In the genomic region with DNA sequence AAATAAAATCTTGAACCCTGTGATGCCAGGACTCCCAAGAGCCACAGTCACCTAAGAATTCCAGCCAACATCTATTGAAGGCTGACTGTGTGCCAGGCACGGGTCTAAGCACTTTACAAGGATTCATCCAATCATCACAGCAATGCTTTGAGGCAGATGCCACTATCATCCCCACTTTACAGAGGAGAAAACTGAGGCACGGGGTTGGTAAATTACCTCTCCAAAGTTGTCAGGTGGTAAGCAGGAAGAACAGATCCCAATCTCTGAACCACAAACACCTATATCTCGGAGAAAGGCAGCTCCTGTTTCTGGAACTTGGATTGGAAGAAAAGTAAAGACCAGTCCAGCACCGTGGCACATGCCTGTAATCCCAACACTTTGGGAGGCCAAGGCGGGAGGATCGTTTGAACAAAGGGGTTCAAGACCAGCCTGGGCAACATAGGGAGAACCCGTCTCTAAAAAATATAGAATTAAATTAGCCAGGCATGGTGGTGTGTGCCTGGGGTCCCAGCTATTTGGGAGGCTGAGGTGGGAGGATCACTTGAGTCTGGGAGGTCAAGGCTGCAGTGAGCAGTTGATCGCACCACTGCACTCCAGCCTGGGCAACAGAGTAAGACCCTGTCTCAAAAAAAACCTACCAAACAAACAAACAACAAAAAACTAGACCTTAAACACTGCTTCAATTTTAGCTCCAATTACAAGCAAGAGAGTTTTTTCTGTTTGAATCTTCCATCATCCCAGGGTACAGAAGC, we compare ENCODE assay signal across 17 cellular contexts.
DNase-seq lines count a peak whose midpoint lies in the region; ATAC-seq, FAIRE-seq and TF ChIP-seq lines count a peak whose summit lies in the region.
"Had no signal": no experiment of that assay in that cellular context is flagged by ENCODE, and none has a peak within 500 bp of the region (broad histone marks: within the 10 kb centered on the region; RNA-seq: fewer than 3 reads in every experiment).

No MANE protein-coding gene starts in this region.

- H3K4me3 ChIP-seq in HepG2 (replicated peaks in 1 of 3; ENCODE audit: insufficient read depth in 1 of 3, low read depth in 2 of 3, low read length in 3 of 3) = no peak overlapping the region
- no peak overlapping the region for H3K4me3 ChIP-seq in right lobe of liver
- no peak overlapping the region for H3K4me3 ChIP-seq in brain microvascular endothelial cell (ENCODE audit: low read depth, low read length)
- no peak overlapping the region for H3K4me3 ChIP-seq in osteoblast (ENCODE audit: insufficient read depth, low read length)

- WGBS in HepG2 (ENCODE audit: low lambda C conversion rate) = 64% methylated on average over 8 of the region's 8 CpGs
- 76% methylated on average over 4 of the region's 8 CpGs for WGBS in right lobe of liver (ENCODE audit: insufficient coverage, low coverage, low lambda C conversion rate, missing lambda C conversion rate)

- H3K27me3 ChIP-seq in HepG2 (ENCODE audit: control insufficient read depth in 1 of 2, insufficient read depth in 2 of 2, low read length in 2 of 2) (0 out of 5 replicates have a peak, but pooled peaks cover 0 to 1% of the 10 kb centered on the region in 2 experiments), right lobe of liver (no peaks in the 10 kb centered on the region), brain microvascular endothelial cell (replicated peaks) (no peaks in the 10 kb centered on the region), osteoblast (ENCODE audit: insufficient read depth, low read length) (no peaks in the 10 kb centered on the region)

- in situ Hi-C loops in HepG2 (cut with HindIII; ENCODE audit: extremely low pct_ligation_motif_present, low pct_unique_long_range_greater_than_20kb) = no loop called here
- in situ Hi-C loops in brain microvascular endothelial cell (cut with HindIII; ENCODE audit: low pct_ligation_motif_present, low sequenced_read_pairs) = no loop called here

- CTCF ChIA-PET in HepG2 (lab: Yijun Ruan, JAX; ENCODE audit: low intra/inter-chr PET ratio, low total read pairs) = no interaction called here

- DNase-seq in HepG2 (ENCODE audit: low spot score) (no peak), right lobe of liver (no peak), brain microvascular endothelial cell (no peak), osteoblast (ENCODE audit: insufficient read length, low spot score, missing footprints) (peak; percentile 27), T-helper 9 cell (no peak), RKO (ENCODE audit: low spot score) (no peak)
- no peak for DNase-seq in activated CD4-positive, alpha-beta T cell treated with anti-CD3 and anti-CD28 coated beads, Interleukin-2, amount 50 U/mL, for 1 hour
- DNase-seq: ACHN; Caco-2; CD4-positive, CD25-positive, alpha-beta regulatory T cell; DMS153; NCI-H1105; NCI-H1694; NCI-H510A treated with DMSO at 0.1 percent for 48 hours; Right ventricle myocardium superior had no signal

- no peak overlapping the region for H3K4me2 ChIP-seq in HepG2 (ENCODE audit: low read depth, low read length)
- H3K4me2 ChIP-seq in osteoblast (ENCODE audit: insufficient read depth, low read length) = no peak overlapping the region

- POLR2A ChIA-PET in HepG2 (lab: Yijun Ruan, JAX) = no interaction called here

- TF ChIP-seq CTCF in HepG2 (CRISPR knock-in tag; IDR thresholded peaks at IDR 0.05) (no peak), right lobe of liver (IDR thresholded peaks at IDR 0.05) (no peak), brain microvascular endothelial cell (IDR thresholded peaks at IDR 0.05; ENCODE audit: low read depth, low read length, missing control alignments) (no peak), osteoblast (IDR thresholded peaks at IDR 0.05; ENCODE audit: extremely low read depth, low read depth, low read length) (no peak)

- no peaks in the 10 kb centered on the region for H3K9me3 ChIP-seq in HepG2 (ENCODE audit: low read length)
- no peaks in the 10 kb centered on the region for H3K9me3 ChIP-seq in right lobe of liver
- H3K9me3 ChIP-seq in osteoblast (ENCODE audit: low read depth, low read length) = no peaks in the 10 kb centered on the region
- H3K9me3 ChIP-seq: Caco-2 had no signal

- intact Hi-C loops in HepG2 (cut with micrococcal nuclease; ENCODE audit: unreplicated experiment) = no loop called here
- intact Hi-C loops in right lobe of liver (cut with DNase I) = no loop called here

- ATAC-seq in HepG2 = no peak
- no peak for ATAC-seq in right lobe of liver

- H3K27ac ChIP-seq in HepG2 (ENCODE audit: extremely low read length, insufficient read depth, low read length) = no peak overlapping the region
- peak overlapping the region in 1 of 3 donors; percentile 75 for H3K27ac ChIP-seq in right lobe of liver
- peak overlapping the region; percentile 84 for H3K27ac ChIP-seq in brain microvascular endothelial cell
- peak overlapping the region; percentile 90 for H3K27ac ChIP-seq in osteoblast (ENCODE audit: low read depth, low read length)

- BruUV-seq in HepG2 (replicated peaks; lab: Mats Ljungman, UMichigan) = no TSS peak

- no peak for TF ChIP-seq EP300 in HepG2 (IDR thresholded peaks at IDR 0.05; ENCODE audit: low read depth in 2 of 2, low read length in 2 of 2)
- TF ChIP-seq EP300 in HepG2 (CRISPR knock-in tag; IDR thresholded peaks at IDR 0.05; ENCODE audit: borderline replicate concordance) = no peak

- no peak for TF ChIP-seq POLR2A in HepG2 (IDR thresholded peaks at IDR 0.05; ENCODE audit: insufficient read depth in 1 of 2, low read depth in 2 of 2, low read length in 2 of 2)
- no peak for TF ChIP-seq POLR2A in right lobe of liver (IDR thresholded peaks at IDR 0.05)

- H2AFZ ChIP-seq in HepG2 (ENCODE audit: low read length) (no peak overlapping the region), osteoblast (ENCODE audit: low read length) (no peak overlapping the region)

- H4K20me1 ChIP-seq in HepG2 (ENCODE audit: insufficient read depth, low read length) (no peaks in the 10 kb centered on the region), osteoblast (ENCODE audit: insufficient read depth, low read length) (no peaks in the 10 kb centered on the region)

- H3K9ac ChIP-seq in HepG2 (ENCODE audit: insufficient read depth, low read depth, low read length) = no peak overlapping the region

- H3K79me2 ChIP-seq in HepG2 (ENCODE audit: insufficient read depth, low read length) (no peaks in the 10 kb centered on the region), osteoblast (ENCODE audit: insufficient read depth, low read length) (no peaks in the 10 kb centered on the region)

- no peak for FAIRE-seq in HepG2 (lab: Jason Lieb, UNC)
- FAIRE-seq: GM12892, H1 had no signal

- TF ChIP-seq RAD21 in HepG2 (CRISPR knock-in tag; IDR thresholded peaks at IDR 0.05) = no peak

- H3K4me1 ChIP-seq in HepG2 (ENCODE audit: insufficient read depth, low read length) (peaks cover 80% of the 10 kb centered on the region), right lobe of liver (no peaks in the 10 kb centered on the region), osteoblast (ENCODE audit: insufficient read depth, low read length) (peaks cover 12% of the 10 kb centered on the region)

- H3K36me3 ChIP-seq in HepG2 (replicated peaks in 1 of 2; ENCODE audit: control insufficient read depth in 1 of 2, insufficient read depth in 2 of 2, low read length in 2 of 2) (no peaks in the 10 kb centered on the region), right lobe of liver (no peaks in the 10 kb centered on the region), brain microvascular endothelial cell (replicated peaks) (no peaks in the 10 kb centered on the region), osteoblast (ENCODE audit: insufficient read depth, low read length) (no peaks in the 10 kb centered on the region)

TF ChIP-seq in HepG2, 621 proteins besides CTCF, POLR2A, EP300 and RAD21:
- TF ChIP-seq TAF15 (IDR thresholded peaks at IDR 0.05; ENCODE audit: low read depth, low read length, poor library complexity, severe bottlenecking) (no peak), ZNF629 (CRISPR knock-in tag; conservative IDR thresholded peaks at IDR 0.05) (peak; percentile 79), ZNF770 (CRISPR knock-in tag; IDR thresholded peaks at IDR 0.05) (peak; percentile 59; the same call in 1 of the 2 replicates), ZNF3 (CRISPR knock-in tag; IDR thresholded peaks at IDR 0.05) (0 out of 2 replicates have a peak, but pooled peaks have one; percentile 53), ZNF121 (CRISPR knock-in tag; IDR thresholded peaks at IDR 0.05) (peak; percentile 79), MED13 (CRISPR knock-in tag; IDR thresholded peaks at IDR 0.05) (no peak)
